8 cellular contexts compared by ENCODE assay signal in genomic region chr2:24049485-24050021, GRCh38. TPM values are rescaled to one million over a fixed set of nuclear protein-coding genes. Genes with fewer than 3 reads are reported as not detected.
DNase-seq lines count a peak whose midpoint lies in the region; ATAC-seq and TF ChIP-seq lines count a peak whose summit lies in the region.

FKBP1B (plus strand) TSS chr2:24049741; CDS start chr2:24049850, 109 bp downstream.

- H3K27me3 ChIP-seq in breast epithelium: no peaks in the 10 kb centered on the region
- H3K27me3 ChIP-seq in spleen (replicated peaks in 1 of 7): peaks cover 0 to 27% (median 0%) of the 10 kb centered on the region in 7 donors

- peak within 1 kb of the TSS; percentile 79 to 88 (median 83) for H3K4me3 ChIP-seq in breast epithelium
- H3K4me3 ChIP-seq in spleen: peak within 1 kb of the TSS; percentile 52 to 89 (median 62)

- TF ChIP-seq CTCF in breast epithelium (IDR thresholded peaks at IDR 0.05) (no peak), spleen (IDR thresholded peaks at IDR 0.05 in 8 of 11, conservative IDR thresholded peaks at IDR 0.05 in 3 of 11) (no peak)

- H3K4me1 ChIP-seq in breast epithelium: peaks cover 0 to 7% of the 10 kb centered on the region in 2 donors
- H3K4me1 ChIP-seq in spleen: peaks cover 18 to 51% (median 37%) of the 10 kb centered on the region in 6 donors

- no peak for ATAC-seq in HG03139 (IDR thresholded peaks at IDR 0.05; ENCODE audit: unreplicated experiment)
- ATAC-seq in HG03159 (IDR thresholded peaks at IDR 0.05; ENCODE audit: unreplicated experiment): no peak

- H3K9me3 ChIP-seq in breast epithelium (no peaks in the 10 kb centered on the region), spleen (no peaks in the 10 kb centered on the region)

- DNase-seq in DMS114 treated with DMSO at 0.1 percent for 48 hours (lab: John Stamatoyannopoulos, UW; ENCODE audit: unreplicated experiment) (peak; percentile 32), LHCN-M2 (ENCODE audit: low read depth) (peak; percentile 43), T-helper 2 cell (peak; percentile 25 to 66 (median 47)), breast epithelium (ENCODE audit: low spot score in 2 of 2) (peak in 1 of 2 donors; percentile 22), iris pigment epithelial cell (ENCODE audit: low read depth) (peak; percentile 54), spleen (peak; percentile 86)

- intact Hi-C loops in breast epithelium (cut with DNase I; ENCODE audit: low total_unique reads): no loop called here
- intact Hi-C loops in spleen (cut with DNase I; ENCODE audit: low total_unique reads): no loop called here

- WGBS in spleen, 5 donors: 0 to 1% (median 1%) methylated on average over 28 to 52 of the region's 52 CpGs

- TF ChIP-seq POLR2A in breast epithelium (IDR thresholded peaks at IDR 0.05) (no peak), spleen (IDR thresholded peaks at IDR 0.05) (no peak)

- H3K27ac ChIP-seq in breast epithelium (peak within 1 kb of the TSS; percentile 58 to 65), spleen (peak within 1 kb of the TSS in 6 of 8 donors; percentile 20 to 61 (median 50))

- H3K36me3 ChIP-seq in breast epithelium: no peaks in the 10 kb centered on the region
- H3K36me3 ChIP-seq in spleen: no peaks in the 10 kb centered on the region

RNA-seq across cellular contexts. Expression of gene FKBP1B, which starts in this region (rescaled TPM):
- total RNA-seq in LHCN-M2 (2014; rRNA removed) (9.3 and 11.7 TPM in 2 replicates), breast epithelium (10 to 100 TPM in 1 of 3 donors, 1 to 10 TPM in 2; 3.2 to 11.0 (median 7.2) TPM), spleen (1 to 10 TPM; 2.4 to 5.1 (median 3.8) TPM)
- 9.4 TPM for polyA plus RNA-seq in LHCN-M2 (2012)
- polyA plus RNA-seq in spleen: 1 to 10 TPM; 2.6 to 3.9 (median 3.3) TPM
